ENCODE assay signal across 28 cellular contexts in the genomic region with DNA sequence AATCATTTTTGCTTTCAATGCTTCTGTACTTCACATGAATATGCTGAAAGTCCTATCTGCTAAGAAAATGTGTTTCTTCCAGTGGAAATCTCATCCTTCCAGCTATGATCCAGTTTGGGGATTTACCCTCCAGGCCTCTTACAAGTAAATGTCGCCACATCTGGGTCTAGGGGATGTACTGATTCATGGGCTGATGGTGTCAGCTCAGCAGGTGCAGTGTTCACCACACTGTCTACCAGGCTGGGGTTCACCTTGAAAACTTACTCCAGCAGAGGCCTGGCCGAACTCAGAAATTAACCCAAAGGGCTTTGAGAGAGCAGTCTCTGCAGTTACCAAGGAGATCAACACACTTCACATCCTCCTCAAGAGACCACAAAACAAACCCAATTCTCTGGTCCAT.
"Had no signal": no experiment of that assay in that cellular context is flagged by ENCODE, and none has a peak within 500 bp of the region (broad histone marks: within the 10 kb centered on the region; RNA-seq: fewer than 3 reads in every experiment).

No MANE protein-coding gene starts in this region.

- H3K9me3 Mint-ChIP-seq: nephron; neural progenitor cell; stimulated activated effector memory CD8-positive, alpha-beta T cell treated with anti-CD3 and anti-CD28 coated beads, Interleukin-12 subunit alpha, Interleukin-12 subunit beta, amount 100 ng/mL, for 72 hours; type B pancreatic cell had no signal

- H3K4me2 ChIP-seq: neural progenitor cell had no signal

- H3K9ac ChIP-seq: neural progenitor cell, parathyroid adenoma had no signal

- H2AFZ ChIP-seq: neural progenitor cell, parathyroid adenoma had no signal

- H3K36me3 ChIP-seq: neural progenitor cell, ovary, right lobe of liver, sigmoid colon, stomach, thoracic aorta, tibial artery, transverse colon, upper lobe of right lung, uterus had no signal

- H3K4me3 Mint-ChIP-seq: natural killer cell; nephron; neural progenitor cell; stimulated activated effector memory CD8-positive, alpha-beta T cell treated with anti-CD3 and anti-CD28 coated beads, Interleukin-12 subunit alpha, Interleukin-12 subunit beta, amount 100 ng/mL, for 72 hours; stimulated activated naive B cell treated with anti-CD40 and anti-IgM and Interleukin-4, amounts not matched to agents 10 μg/mL and 1 μg/mL and 100 μg/mL, for 72 hours; stimulated activated naive CD8-positive, alpha-beta T cell treated with anti-CD3 and anti-CD28 coated beads, Interleukin-15, Interleukin-2, amounts not matched to agents 100 ng/mL and 50 ng/mL, for 24 hours; type B pancreatic cell had no signal

- H3K4me3 ChIP-seq: neural progenitor cell, ovary, psoas muscle, right lobe of liver, sigmoid colon, stomach, thoracic aorta, tibial artery, transverse colon, upper lobe of right lung, uterus had no signal

- H3K4me1 ChIP-seq: psoas muscle, right lobe of liver, stomach, transverse colon, upper lobe of right lung had no signal

- H3K36me3 Mint-ChIP-seq: natural killer cell; stimulated activated effector memory CD8-positive, alpha-beta T cell treated with anti-CD3 and anti-CD28 coated beads, Interleukin-12 subunit alpha, Interleukin-12 subunit beta, amount 100 ng/mL, for 72 hours had no signal

- H3K79me2 ChIP-seq: parathyroid adenoma had no signal

- H3K27me3 Mint-ChIP-seq: stimulated activated naive B cell treated with anti-CD40 and anti-IgM and Interleukin-4, amounts not matched to agents 10 μg/mL and 1 μg/mL and 100 μg/mL, for 72 hours; stimulated activated naive CD8-positive, alpha-beta T cell treated with anti-CD3 and anti-CD28 coated beads, Interleukin-15, Interleukin-2, amounts not matched to agents 100 ng/mL and 50 ng/mL, for 24 hours; type B pancreatic cell had no signal

- H3K27me3 ChIP-seq: neural progenitor cell, ovary, right lobe of liver, sigmoid colon, stomach, tibial artery, transverse colon, upper lobe of right lung, uterus had no signal

- H3K27ac ChIP-seq: neural progenitor cell, ovary, parathyroid adenoma, psoas muscle, right lobe of liver, sigmoid colon, stomach, thoracic aorta, tibial artery, transverse colon, upper lobe of right lung, uterus had no signal

- H3K27ac Mint-ChIP-seq: natural killer cell; nephron; neural progenitor cell; progenitor cell of endocrine pancreas; stimulated activated effector memory CD8-positive, alpha-beta T cell treated with anti-CD3 and anti-CD28 coated beads, Interleukin-12 subunit alpha, Interleukin-12 subunit beta, amount 100 ng/mL, for 72 hours; stimulated activated naive CD8-positive, alpha-beta T cell treated with anti-CD3 and anti-CD28 coated beads, Interleukin-15, Interleukin-2, amounts not matched to agents 100 ng/mL and 50 ng/mL, for 24 hours; type B pancreatic cell had no signal

- ATAC-seq: psoas muscle; right cardiac atrium; right lobe of liver; stimulated activated effector memory CD8-positive, alpha-beta T cell treated with anti-CD3 and anti-CD28 coated beads, Interleukin-12 subunit alpha, Interleukin-12 subunit beta, amount 100 ng/mL, for 72 hours; stimulated activated naive B cell treated with anti-CD40 and anti-IgM and Interleukin-4, amounts not matched to agents 10 μg/mL and 1 μg/mL and 100 μg/mL, for 72 hours; upper lobe of right lung had no signal

- H3K9me3 ChIP-seq: ovary, psoas muscle, right lobe of liver, sigmoid colon, stomach, thoracic aorta, tibial artery, transverse colon, upper lobe of right lung, uterus had no signal

- DNase-seq: natural killer cell; occipital lobe; ovary; posterior cingulate gyrus; psoas muscle; right cardiac atrium; right lobe of liver; sigmoid colon; small intestine; stimulated activated CD4-positive, alpha-beta T cell treated with anti-CD3 and anti-CD28 coated beads, Interleukin-15, amount 100 ng/mL, for 24 hours; stimulated activated CD4-positive, alpha-beta T cell treated with anti-CD3 and anti-CD28 coated beads, Interleukin-2, amount 100 ng/mL, for 24 hours; stimulated activated CD4-positive, alpha-beta T cell treated with anti-CD3 and anti-CD28 coated beads, Interleukin-2, amount 100 ng/mL, for 48 hours; stimulated activated CD4-positive, alpha-beta T cell treated with anti-CD3 and anti-CD28 coated beads, Interleukin-4, amount 100 ng/mL, for 24 hours; stimulated activated naive B cell treated with anti-CD40 and anti-IgM and Interleukin-4, amounts not matched to agents 10 μg/mL and 1 μg/mL and 100 μg/mL, for 72 hours; stimulated activated naive CD4-positive, alpha-beta T cell treated with Interleukin-2 at 50 U/mL for 16 hours; stomach; tibial artery; transverse colon; upper lobe of right lung; uterus had no signal
